In genomic region chr13:105961438-105961837, GRCh38 we compare ENCODE assay signal across 27 cellular contexts.
"Had no signal": no experiment of that assay in that cellular context is flagged by ENCODE, and none has a peak within 500 bp of the region (broad histone marks: within the 10 kb centered on the region; RNA-seq: fewer than 3 reads in every experiment).

No MANE protein-coding gene starts in this region.

- DNase-seq: activated CD4-positive, alpha-beta memory T cell treated with anti-CD3 and anti-CD28 coated beads for 36 hours; activated CD4-positive, alpha-beta T cell treated with anti-CD3 and anti-CD28 coated beads for 36 hours; activated CD4-positive, alpha-beta T cell treated with anti-CD3 and anti-CD28 coated beads, Interleukin-2, amount 10 ng/mL, durations not matched to agents 24 days and 14 days; activated CD4-positive, CD25-positive, alpha-beta regulatory T cell; activated CD4-positive, CD25-positive, alpha-beta regulatory T cell treated with anti-CD3 and anti-CD28 coated beads, Interleukin-2, amount 50 U/mL, for 72 hours; activated CD8-positive, alpha-beta memory T cell treated with anti-CD3 and anti-CD28 coated beads, Interleukin-2, amount 10 ng/mL, durations not matched to agents 7 days and 5 days; activated CD8-positive, alpha-beta memory T cell treated with anti-CD3 and anti-CD28 coated beads, Interleukin-2, amount 50 U/mL, for 4 hours; activated CD8-positive, alpha-beta T cell treated with anti-CD3 and anti-CD28 coated beads, Interleukin-2, amount 10 ng/mL, durations not matched to agents 7 days and 5 days; activated effector memory CD4-positive, alpha-beta T cell treated with anti-CD3 and anti-CD28 coated beads, Interleukin-2, amount 50 U/mL, for 16 hours; activated naive CD4-positive, alpha-beta T cell; activated naive CD4-positive, alpha-beta T cell treated with anti-CD3 and anti-CD28 coated beads, Interleukin-2, amount 50 U/mL, for 16 hours; activated T-cell treated with anti-CD3 and anti-CD28 coated beads, Interleukin-2, amount 50 U/mL, for 1 hour; activated T-cell treated with anti-CD3 and anti-CD28 coated beads, Interleukin-2, amount 50 U/mL, for 48 hours; amniotic stem cell; anterior cingulate cortex; brain microvascular endothelial cell; caudate nucleus; cortex of kidney; dorsolateral prefrontal cortex; effector memory CD4-positive, alpha-beta T cell; endodermal cell; erythroblast; foreskin keratinocyte; gastrocnemius medialis; glutamatergic neuron; heart left ventricle; T-helper 2 cell had no signal

- ATAC-seq: activated CD4-positive, alpha-beta T cell treated with anti-CD3 and anti-CD28 coated beads for 36 hours; activated CD8-positive, alpha-beta memory T cell treated with anti-CD3 and anti-CD28 coated beads, Interleukin-2, amount 10 ng/mL, durations not matched to agents 7 days and 5 days; activated CD8-positive, alpha-beta T cell treated with anti-CD3 and anti-CD28 coated beads, Interleukin-2, amount 10 ng/mL, durations not matched to agents 7 days and 5 days; foreskin keratinocyte; gastrocnemius medialis; heart left ventricle had no signal
